Comparison of ENCODE assay signal across 30 cellular contexts in genomic region chr3:10510743-10511432, GRCh38. TPM values are rescaled to one million over a fixed set of nuclear protein-coding genes. Genes with fewer than 3 reads are reported as not detected.
"Had no signal": no experiment of that assay in that cellular context is flagged by ENCODE, and none has a peak within 500 bp of the region (broad histone marks: within the 10 kb centered on the region; RNA-seq: fewer than 3 reads in every experiment).

No MANE protein-coding gene starts in this region.

- H3K4me3 ChIP-seq: coronary artery, esophagus muscularis mucosa, gastroesophageal sphincter, heart right ventricle, ovary, psoas muscle, skin epidermis, spleen, transverse colon, upper lobe of right lung, uterus had no signal

- H3K4me3 Mint-ChIP-seq: naive thymus-derived CD4-positive, alpha-beta T cell; nephron; stimulated activated memory B cell treated with anti-CD40 and anti-IgM and Interleukin-4, amounts not matched to agents 10 μg/mL and 1 μg/mL and 100 μg/mL, for 72 hours; stimulated activated naive CD8-positive, alpha-beta T cell treated with anti-CD3 and anti-CD28 coated beads, Interleukin-15, Interleukin-2, amounts not matched to agents 100 ng/mL and 50 ng/mL, for 24 hours had no signal

- ATAC-seq: foreskin keratinocyte; gastroesophageal sphincter; heart right ventricle; left lobe of liver; naive thymus-derived CD4-positive, alpha-beta T cell; psoas muscle; right cardiac atrium; stimulated activated memory B cell treated with anti-CD40 and anti-IgM and Interleukin-4, amounts not matched to agents 10 μg/mL and 1 μg/mL and 100 μg/mL, for 72 hours; upper lobe of right lung had no signal

- H3K36me3 Mint-ChIP-seq: naive thymus-derived CD4-positive, alpha-beta T cell; stimulated activated memory B cell treated with anti-CD40 and anti-IgM and Interleukin-4, amounts not matched to agents 10 μg/mL and 1 μg/mL and 100 μg/mL, for 72 hours had no signal

- FAIRE-seq: endothelial cell of umbilical vein, keratinocyte had no signal

- H3K4me1 ChIP-seq: foreskin keratinocyte, psoas muscle, transverse colon, upper lobe of right lung, uterus had no signal

- H3K4me1 Mint-ChIP-seq: nephron had no signal

- H3K9me3 ChIP-seq: esophagus muscularis mucosa, gastroesophageal sphincter, heart right ventricle, ovary, psoas muscle, spleen, transverse colon, upper lobe of right lung, uterus had no signal

- H3K27ac ChIP-seq: coronary artery, esophagus muscularis mucosa, foreskin keratinocyte, gastroesophageal sphincter, heart right ventricle, ovary, psoas muscle, skin epidermis, spleen, transverse colon, upper lobe of right lung, uterus had no signal

- H3K27me3 ChIP-seq: ovary, uterus had no signal

- H3K9me3 Mint-ChIP-seq: naive thymus-derived CD4-positive, alpha-beta T cell; nephron; stimulated activated memory B cell treated with anti-CD40 and anti-IgM and Interleukin-4, amounts not matched to agents 10 μg/mL and 1 μg/mL and 100 μg/mL, for 72 hours; stimulated activated naive CD8-positive, alpha-beta T cell treated with anti-CD3 and anti-CD28 coated beads, Interleukin-15, Interleukin-2, amounts not matched to agents 100 ng/mL and 50 ng/mL, for 24 hours had no signal

- H3K27ac Mint-ChIP-seq: naive thymus-derived CD4-positive, alpha-beta T cell; nephron; stimulated activated memory B cell treated with anti-CD40 and anti-IgM and Interleukin-4, amounts not matched to agents 10 μg/mL and 1 μg/mL and 100 μg/mL, for 72 hours; stimulated activated naive CD8-positive, alpha-beta T cell treated with anti-CD3 and anti-CD28 coated beads, Interleukin-15, Interleukin-2, amounts not matched to agents 100 ng/mL and 50 ng/mL, for 24 hours had no signal

- H3K36me3 ChIP-seq: esophagus muscularis mucosa, gastroesophageal sphincter, heart right ventricle, ovary, spleen, transverse colon, upper lobe of right lung, uterus had no signal

- DNase-seq: dermis blood vessel endothelial cell; effector memory CD4-positive, alpha-beta T cell; foreskin keratinocyte; heart right ventricle; hypothalamus; mesendoderm; midbrain; naive thymus-derived CD4-positive, alpha-beta T cell; occipital lobe; ovary; psoas muscle; right cardiac atrium; stimulated activated CD4-positive, alpha-beta T cell treated with anti-CD3 and anti-CD28 coated beads, Interleukin-4, amount 100 ng/mL, for 4 hours; transverse colon; upper lobe of right lung; uterus had no signal

RNA-seq across cellular contexts. Expression of gene ATP2B2, which starts 5.5 kb away (rescaled TPM):
- total RNA-seq: dermis blood vessel endothelial cell; endothelial cell of umbilical vein; epithelial cell of proximal tubule; fibroblast of lung; foreskin keratinocyte; lung microvascular endothelial cell; naive thymus-derived CD4-positive, alpha-beta T cell; transverse colon had no signal
- polyA plus RNA-seq: endothelial cell of umbilical vein; fibroblast of lung; foreskin keratinocyte; keratinocyte; naive thymus-derived CD4-positive, alpha-beta T cell had no signal
